Comparison of ENCODE assay signal across 32 cellular contexts in genomic region chr14:47966411-47966810, GRCh38.
"Had no signal": no experiment of that assay in that cellular context is flagged by ENCODE, and none has a peak within 500 bp of the region (broad histone marks: within the 10 kb centered on the region; RNA-seq: fewer than 3 reads in every experiment).

No MANE protein-coding gene starts in this region.

- H3K36me3 Mint-ChIP-seq: memory B cell, mesothelial cell of epicardium, naive B cell, neural progenitor cell had no signal

- DNase-seq: dermis blood vessel endothelial cell; effector memory CD4-positive, alpha-beta T cell; erythroblast; esophagus squamous epithelium; foreskin melanocyte; glutamatergic neuron; heart right ventricle; hippocampal formation; mucosa of descending colon; naive B cell; stimulated activated CD4-positive, alpha-beta T cell treated with anti-CD3 and anti-CD28 coated beads, Interleukin-12 subunit alpha, Interleukin-12 subunit beta, amount 100 ng/mL, for 4 hours; stimulated activated CD4-positive, alpha-beta T cell treated with anti-CD3 and anti-CD28 coated beads, Interleukin-1b, Interleukin-23, amount 100 ng/mL, for 48 hours; stimulated activated CD4-positive, alpha-beta T cell treated with anti-CD3 and anti-CD28 coated beads, Interleukin-4, amount 100 ng/mL, for 1 hour; stimulated activated CD8-positive, alpha-beta memory T cell treated with anti-CD3 and anti-CD28 coated beads, Interleukin-4, amount 100 ng/mL, for 48 hours; stimulated activated naive CD4-positive, alpha-beta T cell; stimulated activated naive CD8-positive, alpha-beta T cell treated with anti-CD3 and anti-CD28 coated beads, Interleukin-15, amount 100 ng/mL, for 72 hours; thyroid gland; trophoblast cell had no signal

- H3K79me2 ChIP-seq: parathyroid adenoma had no signal

- H3K4me2 ChIP-seq: neural progenitor cell, smooth muscle cell had no signal

- H3K27me3 ChIP-seq: esophagus squamous epithelium, heart right ventricle, neural progenitor cell, right atrium auricular region, suprapubic skin, thyroid gland, vagina had no signal

- H3K4me3 Mint-ChIP-seq: memory B cell; mesothelial cell of epicardium; natural killer cell treated with Interleukin-12 subunit alpha and Interleukin-12 subunit beta and Interleukin-15 and Interleukin-18, amount 100 ng/mL, for 72 hours; neural progenitor cell; stimulated activated naive CD8-positive, alpha-beta T cell treated with anti-CD3 and anti-CD28 coated beads, Interleukin-15, amount 100 ng/mL, for 72 hours had no signal

- H3K27ac Mint-ChIP-seq: memory B cell; mesothelial cell of epicardium; naive B cell; natural killer cell treated with Interleukin-12 subunit alpha and Interleukin-12 subunit beta and Interleukin-15 and Interleukin-18, amount 100 ng/mL, for 72 hours; neural progenitor cell; progenitor cell of endocrine pancreas; stimulated activated naive CD8-positive, alpha-beta T cell treated with anti-CD3 and anti-CD28 coated beads, Interleukin-15, amount 100 ng/mL, for 72 hours had no signal

- H3K9ac ChIP-seq: neural progenitor cell, parathyroid adenoma had no signal

- H3K4me1 Mint-ChIP-seq: memory B cell; mesothelial cell of epicardium; naive B cell; stimulated activated naive CD8-positive, alpha-beta T cell treated with anti-CD3 and anti-CD28 coated beads, Interleukin-15, amount 100 ng/mL, for 72 hours had no signal

- H3K36me3 ChIP-seq: esophagus squamous epithelium, heart right ventricle, neural progenitor cell, right atrium auricular region, suprapubic skin, thyroid gland, vagina had no signal

- H3K4me1 ChIP-seq: esophagus squamous epithelium, heart right ventricle, parathyroid adenoma, right atrium auricular region, suprapubic skin, thyroid gland, vagina had no signal

- H3K4me3 ChIP-seq: coronary artery, esophagus squamous epithelium, heart right ventricle, lung, mucosa of descending colon, neural progenitor cell, right atrium auricular region, smooth muscle cell, suprapubic skin, thyroid gland, vagina had no signal

- H3K27me3 Mint-ChIP-seq: memory B cell; naive B cell; natural killer cell treated with Interleukin-12 subunit alpha and Interleukin-12 subunit beta and Interleukin-15 and Interleukin-18, amount 100 ng/mL, for 72 hours; progenitor cell of endocrine pancreas; stimulated activated naive CD8-positive, alpha-beta T cell treated with anti-CD3 and anti-CD28 coated beads, Interleukin-15, amount 100 ng/mL, for 72 hours had no signal

- H3K9me3 ChIP-seq: esophagus squamous epithelium, right atrium auricular region, suprapubic skin, thyroid gland, vagina had no signal

- H3K27ac ChIP-seq: coronary artery, esophagus squamous epithelium, heart right ventricle, neural progenitor cell, parathyroid adenoma, right atrium auricular region, suprapubic skin, thyroid gland, vagina had no signal

- ATAC-seq: heart right ventricle; left lobe of liver; mucosa of descending colon; natural killer cell treated with Interleukin-12 subunit alpha and Interleukin-12 subunit beta and Interleukin-15 and Interleukin-18, amount 100 ng/mL, for 72 hours; sciatic nerve; stimulated activated naive CD8-positive, alpha-beta T cell treated with anti-CD3 and anti-CD28 coated beads, Interleukin-15, amount 100 ng/mL, for 72 hours had no signal

- H2AFZ ChIP-seq: neural progenitor cell, parathyroid adenoma had no signal
